Comparison of ENCODE assay signal across 29 cellular contexts in the genomic region with DNA sequence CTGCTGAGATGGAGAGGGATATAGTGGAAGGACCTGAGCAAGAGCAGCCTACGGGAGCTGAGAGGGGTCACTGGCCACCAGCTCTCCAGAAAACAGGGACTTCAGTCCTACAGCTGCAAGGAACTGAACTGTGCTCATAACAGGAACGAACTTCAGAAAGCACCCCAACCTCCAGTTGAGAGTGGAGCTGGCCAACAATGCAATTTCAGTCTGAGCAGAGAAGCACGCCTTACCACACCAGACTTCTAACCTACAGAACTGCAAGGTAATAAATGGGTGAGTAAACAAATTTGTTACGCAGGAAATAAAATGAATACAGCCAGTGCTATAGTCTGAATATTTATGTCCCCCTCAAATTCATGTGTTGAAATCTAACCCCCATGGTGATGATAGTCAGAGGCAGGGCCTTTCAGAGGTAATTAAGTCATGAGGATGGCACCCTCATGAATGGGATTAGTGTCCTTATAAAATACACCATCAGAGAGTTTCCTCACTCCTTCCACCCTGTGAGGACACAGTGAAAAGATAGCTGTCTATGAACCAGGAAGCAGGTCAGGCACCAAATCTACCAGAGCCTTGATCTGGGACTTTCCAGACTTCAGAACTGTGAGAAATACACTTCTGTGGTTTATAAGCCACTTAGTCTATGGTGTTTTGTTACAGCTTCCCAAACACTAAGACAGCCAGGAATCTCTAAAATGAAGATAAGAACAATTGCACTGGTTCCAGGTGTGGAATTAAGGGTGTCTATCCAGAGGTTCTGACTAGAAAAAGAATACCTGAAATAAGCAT. TPM values are rescaled to one million over a fixed set of nuclear protein-coding genes. Genes with fewer than 3 reads are reported as not detected.
DNase-seq lines count a peak whose midpoint lies in the region; ATAC-seq, FAIRE-seq and TF ChIP-seq lines count a peak whose summit lies in the region.
"Had no signal": no experiment of that assay in that cellular context is flagged by ENCODE, and none has a peak within 500 bp of the region (broad histone marks: within the 10 kb centered on the region; RNA-seq: fewer than 3 reads in every experiment).

No MANE protein-coding gene starts in this region.

- no peaks in the 10 kb centered on the region for H3K36me3 Mint-ChIP-seq in effector memory CD8-positive, alpha-beta T cell (ENCODE audit: insufficient read depth)
- H3K36me3 Mint-ChIP-seq in osteocyte (ENCODE audit: unreplicated experiment): peaks cover 32% of the 10 kb centered on the region
- H3K36me3 Mint-ChIP-seq: activated CD4-positive, alpha-beta memory T cell treated with anti-CD3 and anti-CD28 coated beads for 36 hours had no signal

- peaks cover 4% of the 10 kb centered on the region for H3K4me1 ChIP-seq in left ventricle myocardium inferior
- H3K4me1 ChIP-seq: adrenal gland, body of pancreas, SJSA1 had no signal

- no peak overlapping the region for H3K4me3 Mint-ChIP-seq in effector memory CD8-positive, alpha-beta T cell
- H3K4me3 Mint-ChIP-seq in osteocyte (ENCODE audit: unreplicated experiment): no peak overlapping the region
- H3K4me3 Mint-ChIP-seq: activated CD4-positive, alpha-beta memory T cell treated with anti-CD3 and anti-CD28 coated beads for 36 hours; activated naive CD4-positive, alpha-beta T cell treated with anti-CD3 and anti-CD28 coated beads for 36 hours had no signal

- DNase-seq in GM12865 (ENCODE audit: low read depth) (peak; percentile 30), M059J (ENCODE audit: low read depth) (peak; percentile 6), osteocyte (ENCODE audit: extremely low spot score, unreplicated experiment) (peak; percentile 6), left ventricle myocardium inferior (no peak), NCI-H526 treated with DMSO at 0.1 percent for 48 hours (lab: John Stamatoyannopoulos, UW) (no peak), HTR-8/SVneo (ENCODE audit: insufficient read length, low spot score) (no peak)
- no peak for DNase-seq in effector memory CD8-positive, alpha-beta T cell
- DNase-seq: activated CD4-positive, alpha-beta memory T cell treated with anti-CD3 and anti-CD28 coated beads for 36 hours; activated CD8-positive, alpha-beta memory T cell treated with anti-CD3 and anti-CD28 coated beads, Interleukin-2, amount 50 U/mL, for 48 hours; activated naive CD4-positive, alpha-beta T cell treated with anti-CD3 and anti-CD28 coated beads for 36 hours; adrenal gland; body of pancreas; heart right ventricle; kidney glomerular epithelial cell; NCI-H1092; NCI-H1694; NCI-H446 treated with DMSO at 0.1 percent for 48 hours; NCI-H82; ovary; right cardiac atrium; spleen; stimulated activated CD4-positive, alpha-beta T cell treated with anti-CD3 and anti-CD28 coated beads, Interleukin-2, amount 100 ng/mL, for 24 hours; trophoblast cell had no signal

- no peaks in the 10 kb centered on the region for H3K27me3 ChIP-seq in left ventricle myocardium inferior (ENCODE audit: low read depth)
- H3K27me3 ChIP-seq: adrenal gland, body of pancreas, heart right ventricle, ovary, SJSA1, spleen had no signal

- H3K27ac ChIP-seq in left ventricle myocardium inferior (replicated peaks): no peak overlapping the region
- H3K27ac ChIP-seq: adrenal gland, body of pancreas, heart right ventricle, ovary, RWPE1, SJSA1, spleen had no signal

- peaks cover 57% of the 10 kb centered on the region for H3K36me3 ChIP-seq in left ventricle myocardium inferior
- H3K36me3 ChIP-seq: ovary had no signal

- H3K27ac Mint-ChIP-seq in effector memory CD8-positive, alpha-beta T cell: no peak overlapping the region
- no peak overlapping the region for H3K27ac Mint-ChIP-seq in osteocyte (ENCODE audit: unreplicated experiment)
- H3K27ac Mint-ChIP-seq: activated CD4-positive, alpha-beta memory T cell treated with anti-CD3 and anti-CD28 coated beads for 36 hours; activated naive CD4-positive, alpha-beta T cell treated with anti-CD3 and anti-CD28 coated beads for 36 hours had no signal

- H3K9me3 ChIP-seq in left ventricle myocardium inferior (replicated peaks): no peaks in the 10 kb centered on the region
- H3K9me3 ChIP-seq: adrenal gland, body of pancreas, heart right ventricle, ovary, SJSA1, spleen had no signal

- FAIRE-seq in HTR-8/SVneo (lab: Jason Lieb, UNC): no peak
- FAIRE-seq: frontal cortex, GM12892 had no signal

- no peaks in the 10 kb centered on the region for H3K9me3 Mint-ChIP-seq in effector memory CD8-positive, alpha-beta T cell
- no peaks in the 10 kb centered on the region for H3K9me3 Mint-ChIP-seq in osteocyte (ENCODE audit: unreplicated experiment)
- H3K9me3 Mint-ChIP-seq: activated CD4-positive, alpha-beta memory T cell treated with anti-CD3 and anti-CD28 coated beads for 36 hours; activated naive CD4-positive, alpha-beta T cell treated with anti-CD3 and anti-CD28 coated beads for 36 hours had no signal

- intact Hi-C loops in left ventricle myocardium inferior (cut with micrococcal nuclease): no loop called here

- ATAC-seq in effector memory CD8-positive, alpha-beta T cell (replicated peaks): peak; percentile 36
- no peak for ATAC-seq in HG02970 (IDR thresholded peaks at IDR 0.05; ENCODE audit: low FRiP score, unreplicated experiment)
- ATAC-seq: activated CD4-positive, CD25-positive, alpha-beta regulatory T cell treated with anti-CD3 and anti-CD28 coated beads, Interleukin-2, amount 50 U/mL, for 24 hours; body of pancreas; heart right ventricle; right cardiac atrium had no signal

- H3K4me1 Mint-ChIP-seq in effector memory CD8-positive, alpha-beta T cell (ENCODE audit: low read depth in 2 of 2): no peaks in the 10 kb centered on the region
- H3K4me1 Mint-ChIP-seq in osteocyte (ENCODE audit: unreplicated experiment): no peaks in the 10 kb centered on the region

- H3K27me3 Mint-ChIP-seq in effector memory CD8-positive, alpha-beta T cell: peaks cover 0 to under 1% of the 10 kb centered on the region in 2 donors
- H3K27me3 Mint-ChIP-seq in osteocyte (ENCODE audit: unreplicated experiment): no peaks in the 10 kb centered on the region
- H3K27me3 Mint-ChIP-seq: activated CD4-positive, alpha-beta memory T cell treated with anti-CD3 and anti-CD28 coated beads for 36 hours had no signal

- H3K4me3 ChIP-seq in GM12865 (ENCODE audit: low read depth, low read length) (no peak overlapping the region), left ventricle myocardium inferior (no peak overlapping the region)
- H3K4me3 ChIP-seq: adrenal gland, body of pancreas, heart right ventricle, ovary, SJSA1, spleen had no signal

- no peak for TF ChIP-seq CTCF in GM12865 (IDR thresholded peaks at IDR 0.05; ENCODE audit: insufficient read depth, low read depth, low read length, missing control alignments)
- no peak for TF ChIP-seq CTCF in osteocyte (IDR thresholded peaks at IDR 0.05)
- TF ChIP-seq CTCF in left ventricle myocardium inferior (IDR thresholded peaks at IDR 0.05; ENCODE audit: borderline replicate concordance): no peak

RNA-seq across cellular contexts. Expression of gene SYNM, which starts 58.6 kb away (rescaled TPM):
- total RNA-seq in M059J (2014; rRNA removed; shearing (Covaris generic)): 1.9 and 4.1 TPM in 2 replicates
- total RNA-seq in osteocyte (5.5 and 5.9 TPM in 2 replicates), left ventricle myocardium inferior (378 TPM)

Comparison
In these comparisons a context has a peak if more than half of its experiments do, and no peak if none do; other contexts are left out.
1. DNase-seq: peak in GM12865 (single experiment), M059J (single experiment) and osteocyte (single experiment); none in effector memory CD8-positive, alpha-beta T cell (0 of 3), left ventricle myocardium inferior (single experiment), NCI-H526 treated with DMSO at 0.1 percent for 48 hours (single experiment) and HTR-8/SVneo (single experiment).
2. RNA of gene SYNM, which starts 58.6 kb away (total RNA-seq): 378 TPM in left ventricle myocardium inferior (single experiment); 5.5 to 5.9 TPM in osteocyte and 1.9 to 4.1 TPM in M059J; every median in the first group is over 10 times any median in the second.